ENCODE assay signal across 16 cellular contexts in genomic region chr5:109907751-109908150, GRCh38.
DNase-seq lines count a peak whose midpoint lies in the region; ATAC-seq and TF ChIP-seq lines count a peak whose summit lies in the region.
"Had no signal": no experiment of that assay in that cellular context is flagged by ENCODE, and none has a peak within 500 bp of the region (broad histone marks: within the 10 kb centered on the region; RNA-seq: fewer than 3 reads in every experiment).

No MANE protein-coding gene starts in this region.

- DNase-seq in EH (ENCODE audit: low read depth) (peak; percentile 58), RPMI7951 (ENCODE audit: low read depth) (peak; percentile 90), fibroblast of peridontal ligament (ENCODE audit: extremely low read depth) (peak; percentile 60), omental fat pad (ENCODE audit: low spot score) (no peak), activated gamma-delta T cell (lab: John Stamatoyannopoulos, UW) (no peak), HAP-1 (ENCODE audit: low spot score in 2 of 2) (no peak), NCI-H510A (lab: John Stamatoyannopoulos, UW) (no peak)
- DNase-seq: activated CD8-positive, alpha-beta T cell treated with anti-CD3 and anti-CD28 coated beads for 36 hours; activated naive CD4-positive, alpha-beta T cell treated with anti-CD3 and anti-CD28 coated beads for 36 hours; CD8-positive, alpha-beta T cell; cortex of kidney; heart right ventricle; posterior cingulate gyrus; T-helper 9 cell had no signal

- no peaks in the 10 kb centered on the region for H3K9me3 ChIP-seq in HAP-1
- H3K9me3 ChIP-seq: heart right ventricle had no signal

- H3K27me3 ChIP-seq in HAP-1 (ENCODE audit: low read depth) = peaks cover 4% of the 10 kb centered on the region

- in situ Hi-C loops in HAP-1 (cut with MboI; ENCODE audit: low sequenced_read_pairs) = no loop called here

- no peaks in the 10 kb centered on the region for H3K36me3 ChIP-seq in HAP-1 (replicated peaks)
- H3K36me3 ChIP-seq: heart right ventricle had no signal

- no peaks in the 10 kb centered on the region for H3K4me1 ChIP-seq in HAP-1

- TF ChIP-seq CTCF in omental fat pad (IDR thresholded peaks at IDR 0.05) = no peak

- peak; percentile 66 for ATAC-seq in omental fat pad (ENCODE audit: low FRiP score)
- ATAC-seq in HG02678 (IDR thresholded peaks at IDR 0.05; ENCODE audit: unreplicated experiment) = no peak
- ATAC-seq: activated CD8-positive, alpha-beta T cell treated with anti-CD3 and anti-CD28 coated beads for 36 hours; CD8-positive, alpha-beta T cell; Panc1 had no signal

- no peak overlapping the region for H3K4me3 ChIP-seq in HAP-1
- H3K4me3 ChIP-seq: heart right ventricle had no signal

Comparison
In these comparisons a context has a peak if more than half of its experiments do, and no peak if none do; other contexts are left out.
1. DNase-seq: peak in EH (single experiment), RPMI7951 (single experiment) and fibroblast of peridontal ligament (single experiment); none in omental fat pad (single experiment), activated gamma-delta T cell (single experiment), HAP-1 (0 of 2) and NCI-H510A (single experiment).